ENCODE assay signal across 20 cellular contexts in genomic region chr6:33211666-33212422, GRCh38. TPM values are rescaled to one million over a fixed set of nuclear protein-coding genes. Genes with fewer than 3 reads are reported as not detected.
A peak's percentile ranks its signal among the peaks of the same experiment; 100 is the strongest.
DNase-seq lines count a peak whose midpoint lies in the region; ATAC-seq and TF ChIP-seq lines count a peak whose summit lies in the region.
"Had no signal": no experiment of that assay in that cellular context is flagged by ENCODE, and none has a peak within 500 bp of the region (broad histone marks: within the 10 kb centered on the region; RNA-seq: fewer than 3 reads in every experiment).

No MANE protein-coding gene starts in this region.

- H3K4me3 ChIP-seq in H7 (ENCODE audit: insufficient read depth, low read depth, low read length), result no peak overlapping the region
- no peak overlapping the region for H3K4me3 ChIP-seq in OCI-LY7 (ENCODE audit: low read depth, low read length, poor library complexity, severe bottlenecking)
- H3K4me3 ChIP-seq in neuronal stem cell (ENCODE audit: low read length in 2 of 2), result no peak overlapping the region
- H3K4me3 ChIP-seq in right atrium auricular region, result no peak overlapping the region
- H3K4me3 ChIP-seq: Peyer's patch had no signal

- POLR2A ChIA-PET in OCI-LY7 (lab: Charles Lee), result no interaction called here

- peaks cover 24% of the 10 kb centered on the region for H3K4me1 ChIP-seq in OCI-LY7 (ENCODE audit: insufficient read depth, low read length, poor library complexity, severe bottlenecking)
- H3K4me1 ChIP-seq in foreskin keratinocyte, result peaks cover 8% of the 10 kb centered on the region
- H3K4me1 ChIP-seq in neuronal stem cell (ENCODE audit: control insufficient read depth in 2 of 2, insufficient read depth in 1 of 2, low read depth in 1 of 2, low read length in 2 of 2), result peaks cover 15 to 46% of the 10 kb centered on the region in 2 donors
- H3K4me1 ChIP-seq in right atrium auricular region, result peaks cover 0 to 36% of the 10 kb centered on the region in 2 donors

- no peaks in the 10 kb centered on the region for H3K9me2 ChIP-seq in OCI-LY7 (ENCODE audit: insufficient read depth, low read length)

- no peak overlapping the region for H2BK5ac ChIP-seq in neuronal stem cell (ENCODE audit: low read length)

- H3K27ac ChIP-seq in OCI-LY7 (ENCODE audit: low read depth, low read length, poor library complexity, severe bottlenecking) (no peak overlapping the region), foreskin keratinocyte (no peak overlapping the region), neuronal stem cell (replicated peaks; ENCODE audit: low read length) (no peak overlapping the region), right atrium auricular region (no peak overlapping the region)
- H3K27ac ChIP-seq: Peyer's patch had no signal

- no peaks in the 10 kb centered on the region for H3K9me3 ChIP-seq in OCI-LY7 (ENCODE audit: low read length)
- H3K9me3 ChIP-seq in neuronal stem cell (replicated peaks in 1 of 2; ENCODE audit: control insufficient read depth in 2 of 2, insufficient read depth in 1 of 2, low read depth in 1 of 2, low read length in 2 of 2), result no peaks in the 10 kb centered on the region
- H3K9me3 ChIP-seq in right atrium auricular region, result no peaks in the 10 kb centered on the region
- H3K9me3 ChIP-seq: heart right ventricle, Peyer's patch, tibial artery had no signal

- H4K91ac ChIP-seq in neuronal stem cell (ENCODE audit: low read depth, low read length, poor library complexity), result no peak overlapping the region

- DNase-seq in H7, result peak; percentile 87
- DNase-seq in OCI-LY7 (ENCODE audit: low spot score), result no peak
- no peak for DNase-seq in foreskin keratinocyte
- DNase-seq in neuronal stem cell (ENCODE audit: low spot score), result no peak
- no peak for DNase-seq in right atrium auricular region (ENCODE audit: low spot score)
- no peak for DNase-seq in amygdala (lab: John Stamatoyannopoulos, UW)
- DNase-seq: activated CD4-positive, alpha-beta T cell treated with anti-CD3 and anti-CD28 coated beads, Interleukin-2, amount 50 U/mL, for 1 hour; activated naive CD8-positive, alpha-beta T cell treated with anti-CD3 and anti-CD28 coated beads, Interleukin-2, amount 10 ng/mL, durations not matched to agents 7 days and 5 days; activated T-cell treated with anti-CD3 and anti-CD28 coated beads, Interleukin-2, amount 50 U/mL, for 1 hour; DMS 273 treated with DMSO at 0.1 percent for 48 hours; GF-D8; heart right ventricle; KG1; NCI-H69; posterior cingulate gyrus; SW 1271 had no signal

- intact Hi-C loops in OCI-LY7 (cut with micrococcal nuclease; ENCODE audit: unreplicated experiment), result no loop called here

- H2AK5ac ChIP-seq in neuronal stem cell (ENCODE audit: low read depth, low read length), result no peak overlapping the region

- H2BK12ac ChIP-seq in neuronal stem cell (ENCODE audit: low read length), result no peak overlapping the region

- no TSS peak for BruUV-seq in OCI-LY7 (replicated peaks; lab: Mats Ljungman, UMichigan)

- H3K27me3 ChIP-seq in H7 (ENCODE audit: control insufficient read depth, insufficient read depth, low read length) (peaks cover 77% of the 10 kb centered on the region), foreskin keratinocyte (peaks cover 7% of the 10 kb centered on the region), neuronal stem cell (ENCODE audit: control insufficient read depth in 3 of 3, insufficient read depth in 3 of 3, low read depth in 1 of 3, low read length in 3 of 3) (peaks cover 0 to 24% (median 0%) of the 10 kb centered on the region in 3 experiments), right atrium auricular region (no peaks in the 10 kb centered on the region)
- H3K27me3 ChIP-seq: Peyer's patch, tibial artery had no signal

- peaks cover 6% of the 10 kb centered on the region; the same call in 1 of the 2 replicates for H3K79me2 ChIP-seq in OCI-LY7 (ENCODE audit: insufficient read depth, low read depth, low read length)

- no peak overlapping the region for H4K8ac ChIP-seq in neuronal stem cell (ENCODE audit: low read depth, low read length)

- H3K79me1 ChIP-seq in neuronal stem cell (ENCODE audit: low read depth, low read length), result peaks cover 4% of the 10 kb centered on the region

- WGBS in neuronal stem cell (ENCODE audit: extremely low coverage in 2 of 2, insufficient read length in 2 of 2, insufficient replicate concordance in 1 of 2), 2 donors, result no CpG with 5 or more reads among the region's 18 CpGs

- H3K4ac ChIP-seq in neuronal stem cell (ENCODE audit: low read length), result no peak overlapping the region

- H3K14ac ChIP-seq in neuronal stem cell (ENCODE audit: low read length), result no peak overlapping the region

- H3K36me3 ChIP-seq in H7 (replicated peaks; ENCODE audit: control insufficient read depth, insufficient read depth, low read length) (peaks cover 5% of the 10 kb centered on the region), OCI-LY7 (ENCODE audit: insufficient read depth, low read length) (peaks cover 8% of the 10 kb centered on the region; the same call in 1 of the 2 replicates), neuronal stem cell (replicated peaks in 1 of 2; ENCODE audit: control insufficient read depth in 2 of 2, insufficient read depth in 2 of 2, low read length in 2 of 2) (peaks cover 16 to 38% of the 10 kb centered on the region in 2 donors), right atrium auricular region (peaks cover 14% of the 10 kb centered on the region)

- peak overlapping the region; percentile 21 for H3K9ac ChIP-seq in neuronal stem cell (ENCODE audit: low read depth, low read length, poor library complexity)

- CTCF ChIA-PET in OCI-LY7 (lab: Charles Lee; ENCODE audit: unreplicated experiment), result no interaction called here

- no peak overlapping the region for H2BK15ac ChIP-seq in neuronal stem cell (ENCODE audit: low read length)

- ATAC-seq in foreskin keratinocyte, result no peak
- no peak for ATAC-seq in GM18511 (IDR thresholded peaks at IDR 0.05; ENCODE audit: unreplicated experiment)
- ATAC-seq: heart right ventricle; stimulated activated effector memory CD8-positive, alpha-beta T cell treated with anti-CD3 and anti-CD28 coated beads, Interleukin-12 subunit alpha, Interleukin-12 subunit beta, amount 100 ng/mL, for 72 hours had no signal

- H4K20me1 ChIP-seq in OCI-LY7 (ENCODE audit: insufficient read depth, low read length), result no peaks in the 10 kb centered on the region

- no peak overlapping the region for H2BK120ac ChIP-seq in neuronal stem cell (ENCODE audit: low read depth, low read length)

- no peak overlapping the region for H3K4me2 ChIP-seq in OCI-LY7 (ENCODE audit: low read length)
- no peak overlapping the region for H3K4me2 ChIP-seq in neuronal stem cell (ENCODE audit: insufficient read depth, low read length, poor library complexity, severe bottlenecking)

- peak overlapping the region; percentile 52 for H3K23ac ChIP-seq in neuronal stem cell (ENCODE audit: low read depth, low read length, poor library complexity)

- TF ChIP-seq CTCF in OCI-LY7 (conservative IDR thresholded peaks at IDR 0.05; ENCODE audit: low read length) (peak; percentile 33; the same call in 1 of the 2 replicates), foreskin keratinocyte (conservative IDR thresholded peaks at IDR 0.05) (peak; percentile 2), right atrium auricular region (IDR thresholded peaks at IDR 0.05) (no peak)

- no peak overlapping the region for H2AFZ ChIP-seq in OCI-LY7 (ENCODE audit: low read length)
- no peak overlapping the region for H2AFZ ChIP-seq in neuronal stem cell (ENCODE audit: low read length)

- H3K18ac ChIP-seq in neuronal stem cell (ENCODE audit: low read length), result no peak overlapping the region

RNA-seq across cellular contexts. Expression of gene RING1, which starts 3.5 kb away (rescaled TPM):
- total RNA-seq in H7 (2014; rRNA removed; shearing (Covaris generic)), result 18.5 and 19.7 TPM in 2 replicates
- total RNA-seq in OCI-LY7 (2014; rRNA removed; shearing (Covaris generic)), result 25.0 and 31.8 TPM in 2 replicates
- 40.0 and 42.7 TPM in 2 replicates for total RNA-seq in OCI-LY7 (2022)
- total RNA-seq in foreskin keratinocyte, result 35.3 and 37.1 TPM in 2 replicates
- polyA plus RNA-seq in foreskin keratinocyte, result 47.6 and 48.9 TPM in 2 replicates
- 47.3 TPM for polyA plus RNA-seq in neuronal stem cell (2013, experiment 1 of 2)
- 47.9 TPM for polyA plus RNA-seq in neuronal stem cell (2013, experiment 2 of 2)
- total RNA-seq in right atrium auricular region, result 10 to 100 TPM in 1 of 2 donors, 1 to 10 TPM in 1; 7.5 to 13.9 TPM

RNA-seq across cellular contexts. Expression of gene HSD17B8, which starts 7.4 kb away (rescaled TPM):
- 14.7 and 16.0 TPM in 2 replicates for total RNA-seq in H7 (2014; rRNA removed; shearing (Covaris generic))
- 11.6 and 21.4 TPM in 2 replicates for total RNA-seq in OCI-LY7 (2014; rRNA removed; shearing (Covaris generic))
- 18.8 and 23.5 TPM in 2 replicates for total RNA-seq in OCI-LY7 (2022)
- total RNA-seq in foreskin keratinocyte, result 16.7 and 18.2 TPM in 2 replicates
- 24.1 and 26.2 TPM in 2 replicates for polyA plus RNA-seq in foreskin keratinocyte
- 8.2 TPM for polyA plus RNA-seq in neuronal stem cell (2013, experiment 1 of 2)
- 8.3 TPM for polyA plus RNA-seq in neuronal stem cell (2013, experiment 2 of 2)
- total RNA-seq in right atrium auricular region, result 10 to 100 TPM; 10.3 to 31.4 TPM

RNA-seq across cellular contexts. Expression of gene SLC39A7, which starts 11.2 kb away (rescaled TPM):
- 96.3 and 115 TPM in 2 replicates for total RNA-seq in H7 (2014; rRNA removed; shearing (Covaris generic))
- total RNA-seq in OCI-LY7 (2014; rRNA removed; shearing (Covaris generic)), result 22.9 and 29.2 TPM in 2 replicates
- total RNA-seq in OCI-LY7 (2022), result 48.3 and 53.2 TPM in 2 replicates
- total RNA-seq in foreskin keratinocyte, result 72.4 TPM in 2 replicates
- 93.2 and 101 TPM in 2 replicates for polyA plus RNA-seq in foreskin keratinocyte
- 42.0 TPM for polyA plus RNA-seq in neuronal stem cell (2013, experiment 1 of 2)
- polyA plus RNA-seq in neuronal stem cell (2013, experiment 2 of 2), result 40.1 TPM
- total RNA-seq in right atrium auricular region, result 10 to 100 TPM; 67.0 to 70.0 TPM

RNA-seq across cellular contexts. Expression of gene RXRB, which starts 11.4 kb away (rescaled TPM):
- total RNA-seq in H7 (2014; rRNA removed; shearing (Covaris generic)), result 16.7 and 18.1 TPM in 2 replicates
- total RNA-seq in OCI-LY7 (2014; rRNA removed; shearing (Covaris generic)), result 30.6 and 32.5 TPM in 2 replicates
- total RNA-seq in OCI-LY7 (2022), result 47.3 and 48.5 TPM in 2 replicates
- 18.3 and 23.3 TPM in 2 replicates for total RNA-seq in foreskin keratinocyte
- 23.4 and 27.8 TPM in 2 replicates for polyA plus RNA-seq in foreskin keratinocyte
- 18.7 TPM for polyA plus RNA-seq in neuronal stem cell (2013, experiment 1 of 2)
- polyA plus RNA-seq in neuronal stem cell (2013, experiment 2 of 2), result 18.1 TPM
- 10 to 100 TPM; 17.1 to 17.4 TPM for total RNA-seq in right atrium auricular region

RNA-seq across cellular contexts. Expression of gene COL11A2, which starts 19.6 kb away (rescaled TPM):
- 0.48 and 0.67 TPM in 2 replicates for total RNA-seq in H7 (2014; rRNA removed; shearing (Covaris generic))
- total RNA-seq in OCI-LY7 (2014; rRNA removed; shearing (Covaris generic)), result 3.5 and 5.2 TPM in 2 replicates
- 4.5 and 4.6 TPM in 2 replicates for total RNA-seq in OCI-LY7 (2022)
- total RNA-seq in foreskin keratinocyte, result 0.07 and 0.18 TPM in 2 replicates
- 0.13 and 0.16 TPM in 2 replicates for polyA plus RNA-seq in foreskin keratinocyte
- 0.86 TPM for polyA plus RNA-seq in neuronal stem cell (2013, experiment 1 of 2)
- 0.82 TPM for polyA plus RNA-seq in neuronal stem cell (2013, experiment 2 of 2)
- total RNA-seq in right atrium auricular region, result 1 to 10 TPM in 1 of 2 donors, under 1 TPM in 1; 0.63 to 1.5 TPM

Comparison
In these comparisons a context has a peak if more than half of its experiments do, and no peak if none do; other contexts are left out.
1. CTCF ChIP-seq: peak in OCI-LY7 (single experiment) and foreskin keratinocyte (single experiment); none in right atrium auricular region (0 of 2).